ENCODE assay signal across 8 cellular contexts in genomic region chr15:92914768-92915221, GRCh38. TPM values are rescaled to one million over a fixed set of nuclear protein-coding genes. Genes with fewer than 3 reads are reported as not detected.
A peak's percentile ranks its signal among the peaks of the same experiment; 100 is the strongest.
DNase-seq lines count a peak whose midpoint lies in the region; ATAC-seq and TF ChIP-seq lines count a peak whose summit lies in the region.

No MANE protein-coding gene starts in this region.

- TF ChIP-seq CTCF in MCF 10A (IDR thresholded peaks at IDR 0.05; ENCODE audit: unreplicated experiment) (no peak), neural cell (IDR thresholded peaks at IDR 0.05; ENCODE audit: poor library complexity, severe bottlenecking) (no peak)

- no peaks in the 10 kb centered on the region for H3K9me2 ChIP-seq in neural cell (ENCODE audit: insufficient read depth, low read length)

- DNase-seq in HT-29 (ENCODE audit: low spot score) = peak; percentile 54
- DNase-seq in MCF 10A (ENCODE audit: unreplicated experiment) = peak; percentile 20
- no peak for DNase-seq in NCI-H1436 (lab: John Stamatoyannopoulos, UW)
- DNase-seq in dedifferentiated amniotic fluid mesenchymal stem cell (ENCODE audit: extremely low spot score) = no peak

- peak overlapping the region; percentile 13 for H3K27ac ChIP-seq in neural cell (ENCODE audit: low read length)

- ATAC-seq in GM19043 (IDR thresholded peaks at IDR 0.05; ENCODE audit: low read depth, unreplicated experiment) = peak; percentile 47
- no peak for ATAC-seq in GM18519 (IDR thresholded peaks at IDR 0.05; ENCODE audit: low FRiP score, unreplicated experiment)
- ATAC-seq in HG03045 (IDR thresholded peaks at IDR 0.05; ENCODE audit: unreplicated experiment) = no peak

- peaks cover 77% of the 10 kb centered on the region for H3K36me3 Mint-ChIP-seq in MCF 10A (ENCODE audit: insufficient read depth, unreplicated experiment)

- BruUV-seq in MCF 10A (replicated peaks; lab: Mats Ljungman, UMichigan) = no TSS peak

- TF ChIP-seq RAD21 in neural cell (conservative IDR thresholded peaks at IDR 0.05) = no peak

- H3K36me3 ChIP-seq in neural cell (ENCODE audit: insufficient read depth, low read length) = no peaks in the 10 kb centered on the region

- intact Hi-C loops in MCF 10A (cut with micrococcal nuclease) = loop anchor here (5.0 kb wide), 1 partner anchor 392 kb away; no protein-coding TSS in a partner anchor

- H2AFZ ChIP-seq in neural cell (ENCODE audit: low read depth, low read length) = no peak overlapping the region

- H3K4me3 Mint-ChIP-seq in MCF 10A (ENCODE audit: unreplicated experiment) = peak overlapping the region; percentile 24

- no peaks in the 10 kb centered on the region for H3K9me3 ChIP-seq in neural cell (ENCODE audit: low read length)

- no peaks in the 10 kb centered on the region for H4K20me1 ChIP-seq in neural cell (ENCODE audit: insufficient read depth)

- TF ChIP-seq EP300 in neural cell (conservative IDR thresholded peaks at IDR 0.05; ENCODE audit: poor library complexity, severe bottlenecking) = no peak

- H3K9me3 Mint-ChIP-seq in MCF 10A (ENCODE audit: unreplicated experiment) = no peaks in the 10 kb centered on the region

- peaks cover 38% of the 10 kb centered on the region for H3K4me1 Mint-ChIP-seq in MCF 10A (ENCODE audit: insufficient read depth, unreplicated experiment)

- no peak overlapping the region for H3K9ac ChIP-seq in neural cell (ENCODE audit: low read length)

- H3K79me2 ChIP-seq in neural cell (replicated peaks; ENCODE audit: insufficient read depth, low read length) = peaks cover 97% of the 10 kb centered on the region

- POLR2A ChIA-PET in MCF 10A (lab: Yijun Ruan, JAX) = interaction anchor here (0.7 to 13.0 kb wide), 14 partner anchors 10 to 167 kb away, joined by 3 to 381 read pairs (median 7); partner anchors contain the start of gene CHD2

- CTCF ChIA-PET in MCF 10A (lab: Yijun Ruan, JAX) = interaction anchor here (0.6 to 5.7 kb wide), 4 partner anchors 77 to 326 kb away, joined by 3 to 31 read pairs (median 8); no protein-coding TSS in a partner anchor

- no peak overlapping the region for H3K4me2 ChIP-seq in neural cell (ENCODE audit: low read length)

- no peaks in the 10 kb centered on the region for H3K27me3 ChIP-seq in neural cell (ENCODE audit: insufficient read depth, low read depth, low read length)

- no peaks in the 10 kb centered on the region for H3K27me3 Mint-ChIP-seq in MCF 10A (ENCODE audit: insufficient read depth, unreplicated experiment)

- H3K4me3 ChIP-seq in neural cell (ENCODE audit: low read length) = no peak overlapping the region

- no peaks in the 10 kb centered on the region for H3F3A ChIP-seq in neural cell (ENCODE audit: insufficient read depth, low read length, poor library complexity, severe bottlenecking)

- peak overlapping the region; percentile 95 for H3K27ac Mint-ChIP-seq in MCF 10A (ENCODE audit: low read depth, unreplicated experiment)

TF ChIP-seq in neural cell, 6 proteins besides CTCF, POLR2A, EP300 and RAD21:
- TF ChIP-seq SMC3 (conservative IDR thresholded peaks at IDR 0.05; ENCODE audit: poor library complexity) = no peak
- no peak for TF ChIP-seq EZH2 (IDR thresholded peaks at IDR 0.05; ENCODE audit: borderline replicate concordance, insufficient read depth, low read length, poor library complexity, severe bottlenecking)
- TF ChIP-seq MXI1 (conservative IDR thresholded peaks at IDR 0.05; ENCODE audit: poor library complexity, severe bottlenecking) = no peak
- no peak for TF ChIP-seq TAF1 (IDR thresholded peaks at IDR 0.05; ENCODE audit: low read depth)
- no peak for TF ChIP-seq REST (IDR thresholded peaks at IDR 0.05; ENCODE audit: borderline replicate concordance)
- no peak for TF ChIP-seq POLR2AphosphoS5 (IDR thresholded peaks at IDR 0.05)

RNA-seq across cellular contexts. Expression of gene CHD2, which starts 14.7 kb away (rescaled TPM):
- 55.1 and 74.0 TPM in 2 replicates for total RNA-seq in HT-29 (2014; rRNA removed; shearing (Covaris generic))
- 129 and 148 TPM in 2 replicates for total RNA-seq in MCF 10A (2022)
- 101 and 113 TPM in 2 replicates for polyA plus RNA-seq in neural cell
- 222 and 250 TPM in 2 replicates for polyA minus RNA-seq in neural cell

Comparison
In these comparisons a context has a peak if more than half of its experiments do, and no peak if none do; other contexts are left out.
1. DNase-seq: peak in HT-29 (single experiment) and MCF 10A (single experiment); none in NCI-H1436 (single experiment) and dedifferentiated amniotic fluid mesenchymal stem cell (single experiment).